Comparison of ENCODE assay signal across 8 cellular contexts in the genomic region with DNA sequence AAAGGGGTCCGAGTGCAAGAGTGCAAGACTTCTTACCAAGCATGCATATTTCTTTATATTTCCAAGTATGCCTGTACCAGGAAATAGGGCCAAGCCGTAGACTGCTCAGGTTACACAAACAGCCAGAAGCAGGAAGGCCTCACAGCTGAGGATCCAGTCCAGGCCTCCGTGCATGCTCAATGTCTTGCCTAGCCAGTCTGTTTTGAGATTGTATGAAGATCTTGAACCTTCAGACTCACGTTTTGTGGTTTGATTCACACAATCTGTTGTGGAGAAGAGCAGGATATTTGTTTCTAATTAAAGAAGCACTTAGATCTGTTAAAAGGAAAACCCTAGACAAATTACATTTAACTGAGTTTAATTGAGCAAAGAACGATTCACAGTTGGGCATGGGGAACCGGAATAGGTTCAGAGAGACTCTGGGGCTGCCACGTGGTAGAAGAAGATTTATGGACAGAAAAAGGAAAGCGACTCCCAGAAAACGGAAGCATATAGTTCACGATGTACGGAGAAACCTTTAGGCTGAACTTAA. TPM values are rescaled to one million over a fixed set of nuclear protein-coding genes. Genes with fewer than 3 reads are reported as not detected.
A peak's percentile ranks its signal among the peaks of the same experiment; 100 is the strongest.
DNase-seq lines count a peak whose midpoint lies in the region; ATAC-seq and TF ChIP-seq lines count a peak whose summit lies in the region.

No MANE protein-coding gene starts in this region.

- BruUV-seq in IMR-90 (replicated peaks; lab: Mats Ljungman, UMichigan): no TSS peak

- H3K4me1 ChIP-seq in IMR-90 (ENCODE audit: control insufficient read depth, insufficient read depth, low read length) (peaks cover 2% of the 10 kb centered on the region; the same call in 1 of the 2 replicates), upper lobe of right lung (peaks cover 18% of the 10 kb centered on the region)

- H4K20me1 ChIP-seq in IMR-90 (ENCODE audit: insufficient read depth, low read length): no peaks in the 10 kb centered on the region

- H3K14ac ChIP-seq in IMR-90 (replicated peaks; ENCODE audit: low read depth, low read length): peak overlapping the region; percentile 51; the same call in 1 of the 2 replicates

- peaks cover 53% of the 10 kb centered on the region for H3K4me1 Mint-ChIP-seq in mesothelial cell of epicardium

- H4K8ac ChIP-seq in IMR-90 (ENCODE audit: low read depth in 2 of 2, low read length in 2 of 2): peak overlapping the region; percentile 73 to 87; a peak in 3 of 4 replicates

- peak overlapping the region; percentile 60 for H2AFZ ChIP-seq in IMR-90 (replicated peaks; ENCODE audit: low read length, poor library complexity)

- 59% methylated on average over 6 of the region's 11 CpGs; no CpG with 5 or more reads in 1 of the 2 experiments for WGBS in IMR-90 (ENCODE audit: extremely low coverage in 2 of 2, insufficient read length in 1 of 2), 2 experiments

- DNase-seq in Daoy (ENCODE audit: low read depth) (peak; percentile 57), IMR-90 (peak; percentile 76), SHP77 (lab: John Stamatoyannopoulos, UW) (peak; percentile 10 to 36), dermis blood vessel endothelial cell (peak; percentile 82), mesothelial cell of epicardium (ENCODE audit: low spot score in 2 of 2, unreplicated experiment in 2 of 2) (peak in 1 of 2 experiments; percentile 45), upper lobe of right lung (peak; percentile 68), NCI-H1694 treated with DMSO at 0.1 percent for 48 hours (lab: John Stamatoyannopoulos, UW) (no peak)

- TF ChIP-seq CTCF in IMR-90 (conservative IDR thresholded peaks at IDR 0.05; ENCODE audit: low read depth, low read length) (no peak), mesothelial cell of epicardium (IDR thresholded peaks at IDR 0.05; ENCODE audit: unreplicated experiment) (no peak), upper lobe of right lung (IDR thresholded peaks at IDR 0.05) (no peak)

- 0 out of 2 replicates have a peak overlapping the region, but pooled peaks have one; percentile 13 for H2AK5ac ChIP-seq in IMR-90 (ENCODE audit: low read depth, low read length)

- H3K9ac ChIP-seq in IMR-90 (ENCODE audit: low read depth, low read length): peak overlapping the region; percentile 8; the same call in 1 of the 2 replicates

- peak overlapping the region; percentile 3 for H4K5ac ChIP-seq in IMR-90 (ENCODE audit: low read depth, low read length)

- peak overlapping the region; percentile 76 for H2BK5ac ChIP-seq in IMR-90 (ENCODE audit: low read depth, low read length, poor library complexity, severe bottlenecking)

- H3K23ac ChIP-seq in IMR-90 (ENCODE audit: low read depth, low read length): peak overlapping the region; percentile 53; the same call in 1 of the 2 replicates

- H3K27ac ChIP-seq in IMR-90 (ENCODE audit: insufficient read depth, low read length) (no peak overlapping the region; the same call in 1 of the 2 replicates), upper lobe of right lung (peak overlapping the region; percentile 88)

- H2BK15ac ChIP-seq in IMR-90 (ENCODE audit: low read depth, low read length): 0 out of 3 replicates have a peak overlapping the region, but pooled peaks have one; percentile 7

- H3K36me3 ChIP-seq in IMR-90 (ENCODE audit: control insufficient read depth, insufficient read depth, low read length): no peaks in the 10 kb centered on the region
- no peaks in the 10 kb centered on the region for H3K36me3 ChIP-seq in upper lobe of right lung

- H2AK9ac ChIP-seq in IMR-90 (replicated peaks; ENCODE audit: low read depth, low read length, poor library complexity): no peak overlapping the region

- H3K4me3 Mint-ChIP-seq in mesothelial cell of epicardium: peak overlapping the region; percentile 72

- 0 out of 4 replicates have a peak, but pooled peaks cover 0 to 4% of the 10 kb centered on the region in 2 experiments for H3K79me1 ChIP-seq in IMR-90 (ENCODE audit: low read depth in 1 of 2, low read length in 2 of 2)

- H3K9me3 ChIP-seq in IMR-90 (ENCODE audit: control insufficient read depth, insufficient read depth, low read length) (no peaks in the 10 kb centered on the region), upper lobe of right lung (no peaks in the 10 kb centered on the region)

- H3K4me3 ChIP-seq in IMR-90 (ENCODE audit: insufficient read depth, low read depth, low read length) (no peak overlapping the region), upper lobe of right lung (peak overlapping the region; percentile 63)

- H3K27me3 Mint-ChIP-seq in mesothelial cell of epicardium (ENCODE audit: low read depth): no peaks in the 10 kb centered on the region

- intact Hi-C loops in IMR-90 (cut with micrococcal nuclease): no loop called here
- intact Hi-C loops in upper lobe of right lung (cut with DNase I): no loop called here

- H4K91ac ChIP-seq in IMR-90 (ENCODE audit: insufficient read depth, low read depth, low read length): peak overlapping the region; percentile 28; the same call in 1 of the 2 replicates

- peak overlapping the region; percentile 58 for H2BK120ac ChIP-seq in IMR-90 (ENCODE audit: low read depth, low read length)

- H3K9me1 ChIP-seq in IMR-90 (ENCODE audit: insufficient read depth, low read length): 0 out of 2 replicates have a peak, but pooled peaks cover 3% of the 10 kb centered on the region

- in situ Hi-C loops in IMR-90 (cut with MboI; ENCODE audit: low sequenced_read_pairs): no loop called here

- H2BK20ac ChIP-seq in IMR-90 (ENCODE audit: low read depth, low read length): 0 out of 2 replicates have a peak overlapping the region, but pooled peaks have one; percentile 30

- dilution Hi-C loops in IMR-90 (cut with HindIII; ENCODE audit: low sequenced_read_pairs, unreplicated experiment): no loop called here

- CTCF ChIA-PET in IMR-90 (lab: Yijun Ruan, JAX): interaction anchor here (0.9 to 1.5 kb wide), 2 partner anchors 10 to 38 kb away, joined by 3 to 6 read pairs; no protein-coding TSS in a partner anchor

- peak overlapping the region; percentile 78; the same call in 1 of the 2 replicates for H3K4ac ChIP-seq in IMR-90 (ENCODE audit: low read depth, low read length)

- H3K4me2 ChIP-seq in IMR-90 (ENCODE audit: low read depth, low read length): peak overlapping the region; percentile 34; the same call in 1 of the 2 replicates

- peak overlapping the region; percentile 96 for H3K27ac Mint-ChIP-seq in mesothelial cell of epicardium

- no peaks in the 10 kb centered on the region for H3K9me3 Mint-ChIP-seq in mesothelial cell of epicardium

- 0 out of 2 replicates have a peak overlapping the region, but pooled peaks have one; percentile 0 for H3K18ac ChIP-seq in IMR-90 (ENCODE audit: low read depth, low read length)

- peaks cover 5% of the 10 kb centered on the region for H3K36me3 Mint-ChIP-seq in mesothelial cell of epicardium

- ATAC-seq in IMR-90 (ENCODE audit: low read depth) (peak; percentile 81), upper lobe of right lung (peak; percentile 79), GM21367 (IDR thresholded peaks at IDR 0.05; ENCODE audit: unreplicated experiment) (no peak)

- H3K27me3 ChIP-seq in IMR-90 (ENCODE audit: control insufficient read depth, insufficient read depth, low read length) (no peaks in the 10 kb centered on the region), upper lobe of right lung (no peaks in the 10 kb centered on the region)

- POLR2A ChIA-PET in IMR-90 (lab: Charles Lee; ENCODE audit: unreplicated experiment): no interaction called here

- TF ChIP-seq POLR2A in IMR-90 (IDR thresholded peaks at IDR 0.05; ENCODE audit: low read depth, low read length): no peak

- H3K56ac ChIP-seq in IMR-90 (ENCODE audit: extremely low read depth, insufficient read depth, low read length): no peak overlapping the region

- TF ChIP-seq RAD21 in IMR-90 (IDR thresholded peaks at IDR 0.05; ENCODE audit: low read length): no peak

TF ChIP-seq in IMR-90, 13 proteins besides CTCF, POLR2A, EP300 and RAD21 (continues in another document):
- no peak for TF ChIP-seq CEBPB (IDR thresholded peaks at IDR 0.05; ENCODE audit: low read depth, low read length)
- no peak for TF ChIP-seq MAFK (IDR thresholded peaks at IDR 0.05; ENCODE audit: low read depth, low read length)
- TF ChIP-seq RFX5 (IDR thresholded peaks at IDR 0.05; ENCODE audit: low read depth, low read length): no peak
- TF ChIP-seq, protein P1, sequence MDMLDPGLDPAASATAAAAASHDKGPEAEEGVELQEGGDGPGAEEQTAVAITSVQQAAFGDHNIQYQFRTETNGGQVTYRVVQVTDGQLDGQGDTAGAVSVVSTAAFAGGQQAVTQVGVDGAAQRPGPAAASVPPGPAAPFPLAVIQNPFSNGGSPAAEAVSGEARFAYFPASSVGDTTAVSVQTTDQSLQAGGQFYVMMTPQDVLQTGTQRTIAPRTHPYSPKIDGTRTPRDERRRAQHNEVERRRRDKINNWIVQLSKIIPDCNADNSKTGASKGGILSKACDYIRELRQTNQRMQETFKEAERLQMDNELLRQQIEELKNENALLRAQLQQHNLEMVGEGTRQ (IDR thresholded peaks at IDR 0.05; ENCODE audit: low read depth, low read length): no peak
- no peak for TF ChIP-seq MAZ (IDR thresholded peaks at IDR 0.05; ENCODE audit: borderline replicate concordance, low read depth, low read length)
- TF ChIP-seq RCOR1 (IDR thresholded peaks at IDR 0.05; ENCODE audit: insufficient replicate concordance, low read length): no peak
- no peak for TF ChIP-seq CHD1 (IDR thresholded peaks at IDR 0.05; ENCODE audit: low read depth, low read length)
- TF ChIP-seq NFE2L2 (IDR thresholded peaks at IDR 0.05; ENCODE audit: low read depth, low read length): no peak
- no peak for TF ChIP-seq SMC3 (IDR thresholded peaks at IDR 0.05; ENCODE audit: low read depth, low read length)
- TF ChIP-seq MXI1 (IDR thresholded peaks at IDR 0.05; ENCODE audit: borderline replicate concordance, low read depth, low read length): no peak
- no peak for TF ChIP-seq BHLHE40 (IDR thresholded peaks at IDR 0.05; ENCODE audit: low read depth, low read length)
- TF ChIP-seq, protein P2, sequence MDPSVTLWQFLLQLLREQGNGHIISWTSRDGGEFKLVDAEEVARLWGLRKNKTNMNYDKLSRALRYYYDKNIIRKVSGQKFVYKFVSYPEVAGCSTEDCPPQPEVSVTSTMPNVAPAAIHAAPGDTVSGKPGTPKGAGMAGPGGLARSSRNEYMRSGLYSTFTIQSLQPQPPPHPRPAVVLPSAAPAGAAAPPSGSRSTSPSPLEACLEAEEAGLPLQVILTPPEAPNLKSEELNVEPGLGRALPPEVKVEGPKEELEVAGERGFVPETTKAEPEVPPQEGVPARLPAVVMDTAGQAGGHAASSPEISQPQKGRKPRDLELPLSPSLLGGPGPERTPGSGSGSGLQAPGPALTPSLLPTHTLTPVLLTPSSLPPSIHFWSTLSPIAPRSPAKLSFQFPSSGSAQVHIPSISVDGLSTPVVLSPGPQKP (IDR thresholded peaks at IDR 0.05; ENCODE audit: borderline replicate concordance, low read depth, low read length): no peak

RNA-seq across cellular contexts. Expression of a gene that starts 1.2 kb away (rescaled TPM):
- total RNA-seq in Daoy (2014; rRNA removed; shearing (Covaris generic)): 21.2 and 23.2 TPM in 2 replicates
- total RNA-seq in IMR-90 (2012; rRNA removed): 4.8 and 8.1 TPM in 2 replicates
- 9.0 and 10.5 TPM in 2 replicates for polyA plus RNA-seq in IMR-90 (2012; rRNA removed)
- 3.4 and 5.8 TPM in 2 replicates for polyA plus RNA-seq in IMR-90 (2012; cell fraction: cytosol; rRNA removed)
- 1.1 and 4.5 TPM in 2 replicates for polyA plus RNA-seq in IMR-90 (2012; cell fraction: nucleus; rRNA removed; ENCODE audit: low replicate concordance)
- total RNA-seq in dermis blood vessel endothelial cell: 84.3 and 117 TPM in 2 replicates
- total RNA-seq in mesothelial cell of epicardium: 29.8 to 36.3 TPM (median 32.6 TPM) in 3 replicates
- total RNA-seq in upper lobe of right lung: 64.6 TPM
